In genomic region chr7:77798394-77799077, GRCh38 we compare ENCODE assay signal across 1 cellular context.
TF ChIP-seq lines count a peak whose summit lies in the region.

Gene PHTF2, plus strand, starts transcription at chr7:77798773.
A gene with protein sequence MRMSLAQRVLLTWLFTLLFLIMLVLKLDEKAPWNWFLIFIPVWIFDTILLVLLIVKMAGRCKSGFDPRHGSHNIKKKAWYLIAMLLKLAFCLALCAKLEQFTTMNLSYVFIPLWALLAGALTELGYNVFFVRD (minus strand): TSS chr7:77798434. CDS start chr7:77794373, 4,061 bp downstream.

TF ChIP-seq in SK-N-SH, 30 proteins besides CTCF, POLR2A, EP300 and RAD21 (continued from another document):
- TF ChIP-seq, protein P1, sequence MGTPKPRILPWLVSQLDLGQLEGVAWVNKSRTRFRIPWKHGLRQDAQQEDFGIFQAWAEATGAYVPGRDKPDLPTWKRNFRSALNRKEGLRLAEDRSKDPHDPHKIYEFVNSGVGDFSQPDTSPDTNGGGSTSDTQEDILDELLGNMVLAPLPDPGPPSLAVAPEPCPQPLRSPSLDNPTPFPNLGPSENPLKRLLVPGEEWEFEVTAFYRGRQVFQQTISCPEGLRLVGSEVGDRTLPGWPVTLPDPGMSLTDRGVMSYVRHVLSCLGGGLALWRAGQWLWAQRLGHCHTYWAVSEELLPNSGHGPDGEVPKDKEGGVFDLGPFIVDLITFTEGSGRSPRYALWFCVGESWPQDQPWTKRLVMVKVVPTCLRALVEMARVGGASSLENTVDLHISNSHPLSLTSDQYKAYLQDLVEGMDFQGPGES (IDR thresholded peaks at IDR 0.05; ENCODE audit: low read depth, low read length), result peak; percentile 96
- no peak for TF ChIP-seq MEF2A (IDR thresholded peaks at IDR 0.05; ENCODE audit: borderline replicate concordance, low read depth)
- no peak for TF ChIP-seq RXRA (IDR thresholded peaks at IDR 0.05; ENCODE audit: borderline replicate concordance, low read depth)
- peak; percentile 72; the same call in 1 of the 2 replicates for TF ChIP-seq REST (IDR thresholded peaks at IDR 0.05; ENCODE audit: low read depth, low read length)
- TF ChIP-seq NFIC (IDR thresholded peaks at IDR 0.05; ENCODE audit: borderline replicate concordance), result no peak; the same call in 1 of the 2 replicates
- peak; percentile 36; the same call in 1 of the 2 replicates for TF ChIP-seq TCF12 (IDR thresholded peaks at IDR 0.05)
- peak; percentile 89 for TF ChIP-seq SIN3A (IDR thresholded peaks at IDR 0.05; ENCODE audit: borderline replicate concordance, low read depth, low read length)
- peak; percentile 74; the same call in 1 of the 2 replicates for TF ChIP-seq MXI1 (IDR thresholded peaks at IDR 0.05; ENCODE audit: low read depth, low read length)
- no peak for TF ChIP-seq JUND (IDR thresholded peaks at IDR 0.05)
